In genomic region chr17:44221862-44222111, GRCh38 we compare ENCODE assay signal across 7 cellular contexts. TPM values are rescaled to one million over a fixed set of nuclear protein-coding genes. Genes with fewer than 3 reads are reported as not detected.
DNase-seq lines count a peak whose midpoint lies in the region; ATAC-seq and TF ChIP-seq lines count a peak whose summit lies in the region.

No MANE protein-coding gene starts in this region.

- peak overlapping the region; percentile 93 for H3K27ac Mint-ChIP-seq in activated naive CD8-positive, alpha-beta T cell
- peak overlapping the region; percentile 89 to 96 (median 91) for H3K27ac Mint-ChIP-seq in immature natural killer cell

- CTCF ChIA-PET in HEK293T (lab: Yijun Ruan, JAX) = interaction anchor here (1.0 to 1.5 kb wide), 3 partner anchors 11 to 109 kb away, joined by 3 to 5 read pairs (median 5); no protein-coding TSS in a partner anchor

- H3K36me3 ChIP-seq in HUES48 (ENCODE audit: control insufficient read depth, insufficient read depth, low read length) (peaks cover 11% of the 10 kb centered on the region), subcutaneous abdominal adipose tissue (ENCODE audit: control insufficient read depth in 5 of 5, insufficient read depth in 5 of 5, low read length in 5 of 5) (peaks cover 0 to 5% (median 1%) of the 10 kb centered on the region in 5 donors)

- peak overlapping the region; percentile 93 for H3K4me3 Mint-ChIP-seq in activated naive CD8-positive, alpha-beta T cell
- H3K4me3 Mint-ChIP-seq in immature natural killer cell = peak overlapping the region; percentile 90 to 98 (median 91)

- H3K27me3 ChIP-seq in HUES48 (ENCODE audit: control insufficient read depth, insufficient read depth, low read length) (0 out of 2 replicates have a peak, but pooled peaks cover 6% of the 10 kb centered on the region), subcutaneous abdominal adipose tissue (ENCODE audit: control insufficient read depth in 5 of 5, insufficient read depth in 4 of 5, low read length in 5 of 5) (no peaks in the 10 kb centered on the region)

- POLR2A ChIA-PET in HEK293T (lab: Yijun Ruan, JAX) = interaction anchor here (0.9 to 5.1 kb wide), 12 partner anchors 8 to 487 kb away, joined by 3 to 27 read pairs (median 5); partner anchors contain the start of genes ATXN7L3, DBF4B, GRN and RUNDC3A

- H3K9me3 ChIP-seq in HUES48 (ENCODE audit: control insufficient read depth, insufficient read depth, low read length) (no peaks in the 10 kb centered on the region), subcutaneous abdominal adipose tissue (ENCODE audit: control insufficient read depth in 5 of 5, low read length in 5 of 5) (no peaks in the 10 kb centered on the region)

- H3K4me1 Mint-ChIP-seq in activated naive CD8-positive, alpha-beta T cell (ENCODE audit: low read depth) = peaks cover 16% of the 10 kb centered on the region
- H3K4me1 Mint-ChIP-seq in immature natural killer cell = peaks cover 29% of the 10 kb centered on the region in 2 donors

- no peak for DNase-seq in immature natural killer cell
- no peak for DNase-seq in HEK293T (ENCODE audit: extremely low spot score)
- DNase-seq in SKM-1 treated with dmso at 0.1 percent for 144 hours (lab: John Stamatoyannopoulos, UW; ENCODE audit: unreplicated experiment) = no peak

- H3K27ac ChIP-seq in HUES48 (ENCODE audit: low read depth, low read length) = peak overlapping the region; percentile 95
- peak overlapping the region; percentile 84 for H3K27ac ChIP-seq in subcutaneous abdominal adipose tissue (ENCODE audit: low read depth, low read length)

- H3K4me3 ChIP-seq in HUES48 (ENCODE audit: low read depth, low read length) (peak overlapping the region; percentile 87), subcutaneous abdominal adipose tissue (ENCODE audit: low read depth in 1 of 5, low read length in 5 of 5) (peak overlapping the region; percentile 69 to 89 (median 79))

- H3K4me1 ChIP-seq in HUES48 (ENCODE audit: control insufficient read depth, insufficient read depth, low read length) = peaks cover 16% of the 10 kb centered on the region
- H3K4me1 ChIP-seq in subcutaneous abdominal adipose tissue (ENCODE audit: control insufficient read depth in 5 of 5, insufficient read depth in 5 of 5, low read length in 5 of 5) = peaks cover 17 to 48% (median 43%) of the 10 kb centered on the region in 5 donors

- no peaks in the 10 kb centered on the region for H3K27me3 Mint-ChIP-seq in activated naive CD8-positive, alpha-beta T cell
- peaks cover 10 to 22% (median 19%) of the 10 kb centered on the region in 3 donors for H3K27me3 Mint-ChIP-seq in immature natural killer cell (ENCODE audit: low read depth in 3 of 3)

- H3K9ac ChIP-seq in HUES48 (ENCODE audit: low read depth, low read length) = no peak overlapping the region
- peak overlapping the region in 4 of 5 donors; percentile 69 to 75 (median 72) for H3K9ac ChIP-seq in subcutaneous abdominal adipose tissue (ENCODE audit: low read length in 5 of 5)

- peaks cover under 1% of the 10 kb centered on the region for H3K36me3 Mint-ChIP-seq in activated naive CD8-positive, alpha-beta T cell
- peaks cover 0 to under 1% (median 0%) of the 10 kb centered on the region in 3 donors for H3K36me3 Mint-ChIP-seq in immature natural killer cell

- H3K9me3 Mint-ChIP-seq in activated naive CD8-positive, alpha-beta T cell (ENCODE audit: low read depth) = no peaks in the 10 kb centered on the region
- H3K9me3 Mint-ChIP-seq in immature natural killer cell = no peaks in the 10 kb centered on the region

- ATAC-seq in HG03457 (IDR thresholded peaks at IDR 0.05; ENCODE audit: unreplicated experiment) = no peak

TF ChIP-seq in HEK293T, 16 proteins besides CTCF, POLR2A, EP300 and RAD21:
- no peak for TF ChIP-seq SP1 (IDR thresholded peaks at IDR 0.05)
- TF ChIP-seq SUZ12 (IDR thresholded peaks at IDR 0.05) = no peak
- TF ChIP-seq, protein P1, sequence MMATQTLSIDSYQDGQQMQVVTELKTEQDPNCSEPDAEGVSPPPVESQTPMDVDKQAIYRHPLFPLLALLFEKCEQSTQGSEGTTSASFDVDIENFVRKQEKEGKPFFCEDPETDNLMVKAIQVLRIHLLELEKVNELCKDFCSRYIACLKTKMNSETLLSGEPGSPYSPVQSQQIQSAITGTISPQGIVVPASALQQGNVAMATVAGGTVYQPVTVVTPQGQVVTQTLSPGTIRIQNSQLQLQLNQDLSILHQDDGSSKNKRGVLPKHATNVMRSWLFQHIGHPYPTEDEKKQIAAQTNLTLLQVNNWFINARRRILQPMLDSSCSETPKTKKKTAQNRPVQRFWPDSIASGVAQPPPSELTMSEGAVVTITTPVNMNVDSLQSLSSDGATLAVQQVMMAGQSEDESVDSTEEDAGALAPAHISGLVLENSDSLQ (IDR thresholded peaks at IDR 0.05) = no peak
- TF ChIP-seq HDGF (IDR thresholded peaks at IDR 0.05; ENCODE audit: borderline replicate concordance) = no peak
- TF ChIP-seq ELF4 (IDR thresholded peaks at IDR 0.05) = no peak
- TF ChIP-seq FOXM1 (IDR thresholded peaks at IDR 0.05; ENCODE audit: borderline replicate concordance) = no peak
- no peak for TF ChIP-seq FOXA1 (IDR thresholded peaks at IDR 0.05)
- TF ChIP-seq BHLHE40 (IDR thresholded peaks at IDR 0.05; ENCODE audit: borderline replicate concordance) = no peak
- no peak for TF ChIP-seq TARDBP (IDR thresholded peaks at IDR 0.05)
- no peak for TF ChIP-seq L3MBTL2 (conservative IDR thresholded peaks at IDR 0.05)
- TF ChIP-seq ARNT (IDR thresholded peaks at IDR 0.05) = no peak
- no peak for TF ChIP-seq LEF1 (IDR thresholded peaks at IDR 0.05; ENCODE audit: borderline replicate concordance)
- no peak for TF ChIP-seq FOXK2 (IDR thresholded peaks at IDR 0.05)
- TF ChIP-seq ZNF384 (IDR thresholded peaks at IDR 0.05) = no peak
- no peak for TF ChIP-seq NFRKB (IDR thresholded peaks at IDR 0.05)
TF ChIP-seq in HEK293T: peak in this region for 0.

RNA-seq across cellular contexts. Expression of gene UBTF, which starts 2.3 kb away (rescaled TPM):
- 10 to 100 TPM in 2 of 3 donors, 1 to 10 TPM in 1; 7.2 to 68.8 (median 21.6) TPM for polyA plus RNA-seq in immature natural killer cell

RNA-seq across cellular contexts. Expression of gene ATXN7L3, which starts 22.1 kb away (rescaled TPM):
- 10 to 100 TPM in 1 of 3 donors, 1 to 10 TPM in 2; 5.1 to 11.9 (median 6.8) TPM for polyA plus RNA-seq in immature natural killer cell

RNA-seq across cellular contexts. Expression of gene TMUB2, which starts 35.0 kb away (rescaled TPM):
- 10 to 100 TPM; 20.2 to 32.8 (median 26.5) TPM for polyA plus RNA-seq in immature natural killer cell

RNA-seq across cellular contexts. Expression of gene SLC4A1, which starts 46.1 kb away (rescaled TPM):
- under 1 TPM in 1 of 3 donors, not detected in 2; 0.23 TPM for polyA plus RNA-seq in immature natural killer cell

RNA-seq across cellular contexts. Expression of gene ASB16, which starts 51.3 kb away (rescaled TPM):
- polyA plus RNA-seq in immature natural killer cell = under 1 TPM in 1 of 3 donors, not detected in 2; 0.27 TPM
